Comparison of ENCODE assay signal across 2 cellular contexts in the genomic region with DNA sequence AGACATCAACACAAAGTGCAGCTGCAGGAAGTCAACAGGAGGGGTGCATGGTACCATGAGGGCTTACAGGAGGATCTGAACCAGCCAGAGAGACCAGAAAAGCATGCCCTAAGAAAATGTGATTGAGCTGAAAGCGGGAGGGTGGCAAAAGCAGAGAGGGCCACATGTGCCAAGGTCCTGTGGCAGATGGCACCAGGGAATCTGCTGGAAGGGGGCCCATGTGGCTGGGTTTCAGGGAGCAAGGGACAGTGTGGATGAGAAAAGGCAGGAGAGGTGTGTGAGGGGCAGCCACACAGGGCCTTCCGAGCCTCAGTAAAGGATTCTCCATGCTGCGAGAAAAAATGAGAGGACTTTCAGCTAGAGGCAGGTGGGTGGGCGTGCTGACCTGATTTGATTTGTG.
TF ChIP-seq lines count a peak whose summit lies in the region.

No MANE protein-coding gene starts in this region.

TF ChIP-seq in IMR-90, 13 proteins besides CTCF, POLR2A, EP300 and RAD21:
- TF ChIP-seq SMC3 (IDR thresholded peaks at IDR 0.05; ENCODE audit: low read depth, low read length) (no peak), CHD1 (IDR thresholded peaks at IDR 0.05; ENCODE audit: low read depth, low read length) (no peak), FOS (IDR thresholded peaks at IDR 0.05; ENCODE audit: low read depth, low read length) (no peak), BHLHE40 (IDR thresholded peaks at IDR 0.05; ENCODE audit: low read depth, low read length) (no peak), MXI1 (IDR thresholded peaks at IDR 0.05; ENCODE audit: borderline replicate concordance, low read depth, low read length) (no peak), RCOR1 (IDR thresholded peaks at IDR 0.05; ENCODE audit: insufficient replicate concordance, low read length) (no peak), CEBPB (IDR thresholded peaks at IDR 0.05; ENCODE audit: low read depth, low read length) (no peak), NFE2L2 (IDR thresholded peaks at IDR 0.05; ENCODE audit: low read depth, low read length) (no peak), RFX5 (IDR thresholded peaks at IDR 0.05; ENCODE audit: low read depth, low read length) (no peak), MAFK (IDR thresholded peaks at IDR 0.05; ENCODE audit: low read depth, low read length) (no peak)
- TF ChIP-seq, protein P1, sequence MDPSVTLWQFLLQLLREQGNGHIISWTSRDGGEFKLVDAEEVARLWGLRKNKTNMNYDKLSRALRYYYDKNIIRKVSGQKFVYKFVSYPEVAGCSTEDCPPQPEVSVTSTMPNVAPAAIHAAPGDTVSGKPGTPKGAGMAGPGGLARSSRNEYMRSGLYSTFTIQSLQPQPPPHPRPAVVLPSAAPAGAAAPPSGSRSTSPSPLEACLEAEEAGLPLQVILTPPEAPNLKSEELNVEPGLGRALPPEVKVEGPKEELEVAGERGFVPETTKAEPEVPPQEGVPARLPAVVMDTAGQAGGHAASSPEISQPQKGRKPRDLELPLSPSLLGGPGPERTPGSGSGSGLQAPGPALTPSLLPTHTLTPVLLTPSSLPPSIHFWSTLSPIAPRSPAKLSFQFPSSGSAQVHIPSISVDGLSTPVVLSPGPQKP (IDR thresholded peaks at IDR 0.05; ENCODE audit: borderline replicate concordance, low read depth, low read length): no peak
- TF ChIP-seq, protein P2, sequence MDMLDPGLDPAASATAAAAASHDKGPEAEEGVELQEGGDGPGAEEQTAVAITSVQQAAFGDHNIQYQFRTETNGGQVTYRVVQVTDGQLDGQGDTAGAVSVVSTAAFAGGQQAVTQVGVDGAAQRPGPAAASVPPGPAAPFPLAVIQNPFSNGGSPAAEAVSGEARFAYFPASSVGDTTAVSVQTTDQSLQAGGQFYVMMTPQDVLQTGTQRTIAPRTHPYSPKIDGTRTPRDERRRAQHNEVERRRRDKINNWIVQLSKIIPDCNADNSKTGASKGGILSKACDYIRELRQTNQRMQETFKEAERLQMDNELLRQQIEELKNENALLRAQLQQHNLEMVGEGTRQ (IDR thresholded peaks at IDR 0.05; ENCODE audit: low read depth, low read length): no peak

TF ChIP-seq in H1, 55 proteins besides CTCF, POLR2A, EP300 and RAD21:
- TF ChIP-seq CREB1 (IDR thresholded peaks at IDR 0.05) (no peak), TCF12 (IDR thresholded peaks at IDR 0.05; ENCODE audit: low read depth, low read length) (no peak), TAF7 (optimal IDR thresholded peaks at IDR 0.05; ENCODE audit: borderline replicate concordance, low read depth, low read length) (no peak)
